8 cellular contexts compared by ENCODE assay signal in genomic region chr1:202807926-202808757, GRCh38. TPM values are rescaled to one million over a fixed set of nuclear protein-coding genes. Genes with fewer than 3 reads are reported as not detected.
DNase-seq lines count a peak whose midpoint lies in the region; FAIRE-seq and TF ChIP-seq lines count a peak whose summit lies in the region.

KDM5B (minus strand) TSS chr1:202808421; CDS start chr1:202808305, 116 bp downstream.

- no peaks in the 10 kb centered on the region for H3K27me3 ChIP-seq in right atrium auricular region

- H3K9me3 Mint-ChIP-seq in progenitor cell of endocrine pancreas (ENCODE audit: low read depth): no peaks in the 10 kb centered on the region

- H3K4me3 Mint-ChIP-seq in progenitor cell of endocrine pancreas (ENCODE audit: low read depth): peak within 1 kb of the TSS; percentile 92

- TF ChIP-seq CTCF in right atrium auricular region (IDR thresholded peaks at IDR 0.05) (no peak), progenitor cell of endocrine pancreas (IDR thresholded peaks at IDR 0.05; ENCODE audit: unreplicated experiment) (no peak)

- peaks cover 0 to 44% of the 10 kb centered on the region in 2 donors for H3K4me1 ChIP-seq in right atrium auricular region

- DNase-seq in DMS53 treated with DMSO at 0.1 percent for 48 hours (lab: John Stamatoyannopoulos, UW; ENCODE audit: unreplicated experiment): peak; percentile 69
- DNase-seq in M059J (ENCODE audit: low read depth): peak; percentile 59
- peak; percentile 51 for DNase-seq in T-helper 22 cell (ENCODE audit: low read depth)
- peak in 55 of 58 donors; percentile 14 to 77 (median 57) for DNase-seq in anterior cingulate cortex (lab: John Stamatoyannopoulos, UW)
- peak; percentile 61 for DNase-seq in right atrium auricular region (ENCODE audit: low spot score)
- peak; percentile 52 for DNase-seq in progenitor cell of endocrine pancreas (ENCODE audit: low spot score, unreplicated experiment)
- DNase-seq in urothelium cell line (ENCODE audit: low spot score): peak; percentile 64
- DNase-seq in NCI-H1694 (lab: John Stamatoyannopoulos, UW): no peak

- H3K36me3 ChIP-seq in right atrium auricular region: no peaks in the 10 kb centered on the region

- peaks cover 24% of the 10 kb centered on the region for H3K4me1 Mint-ChIP-seq in progenitor cell of endocrine pancreas (ENCODE audit: low read depth)

- no peak for FAIRE-seq in urothelium cell line (lab: Jason Lieb, UNC)

- peaks cover 15% of the 10 kb centered on the region for H3K27me3 Mint-ChIP-seq in progenitor cell of endocrine pancreas

- H3K9me3 ChIP-seq in right atrium auricular region: no peaks in the 10 kb centered on the region

- H3K36me3 Mint-ChIP-seq in progenitor cell of endocrine pancreas (ENCODE audit: insufficient read depth): no peaks in the 10 kb centered on the region

- peak within 1 kb of the TSS; percentile 87 to 88 for H3K27ac ChIP-seq in right atrium auricular region

- peak within 1 kb of the TSS; percentile 83 to 94 for H3K4me3 ChIP-seq in right atrium auricular region

- H3K27ac Mint-ChIP-seq in progenitor cell of endocrine pancreas: peak within 1 kb of the TSS; percentile 93

RNA-seq across cellular contexts. Expression of gene KDM5B, which starts in this region (rescaled TPM):
- 47.0 and 61.0 TPM in 2 replicates for total RNA-seq in M059J (2014; rRNA removed; shearing (Covaris generic))
- total RNA-seq in right atrium auricular region (10 to 100 TPM; 14.6 to 18.5 TPM), progenitor cell of endocrine pancreas (312 and 316 TPM in 2 replicates)
